8 cellular contexts compared by ENCODE assay signal in genomic region chr3:138923531-138923994, GRCh38. TPM values are rescaled to one million over a fixed set of nuclear protein-coding genes. Genes with fewer than 3 reads are reported as not detected.
A peak's percentile ranks its signal among the peaks of the same experiment; 100 is the strongest.
DNase-seq lines count a peak whose midpoint lies in the region; ATAC-seq, FAIRE-seq and TF ChIP-seq lines count a peak whose summit lies in the region.

No MANE protein-coding gene starts in this region.

- no peaks in the 10 kb centered on the region for H3K9me3 Mint-ChIP-seq in activated T-helper 17 cell treated with anti-CD3 and anti-CD28 coated beads, Interleukin-2, amount 50 U/mL, for 72 hours

- in situ Hi-C loops in transverse colon (cut with MboI; ENCODE audit: low pct_ligation_motif_present in 1 of 4, low pct_unique_long_range_greater_than_20kb in 1 of 4, low sequenced_read_pairs in 3 of 4), result loop anchor here in 2 of 4 donors (10.0 kb wide), 2 partner anchors 329 to 509 kb away; partner anchors contain the start of gene CEP70 (in 1 of the 2)

- H4K20me1 ChIP-seq in Loucy (ENCODE audit: insufficient read depth, low read length, poor library complexity, severe bottlenecking), result no peaks in the 10 kb centered on the region

- DNase-seq in EL (peak; percentile 83), GOT3 (lab: John Stamatoyannopoulos, UW) (peak; percentile 64), RWPE2 (ENCODE audit: low spot score) (no peak), foreskin keratinocyte (peak in 1 of 2 donors; percentile 71), pancreas (peak; percentile 75 to 92 (median 87)), transverse colon (peak; percentile 89)

- no peaks in the 10 kb centered on the region for H3F3A ChIP-seq in Loucy (ENCODE audit: low read depth)

- no peak for FAIRE-seq in pancreas (lab: Jason Lieb, UNC)

- no peaks in the 10 kb centered on the region for H3K9me2 ChIP-seq in Loucy (replicated peaks; ENCODE audit: low read depth, low read length)

- H3K36me3 Mint-ChIP-seq in activated T-helper 17 cell treated with anti-CD3 and anti-CD28 coated beads, Interleukin-2, amount 50 U/mL, for 72 hours (ENCODE audit: low read depth), result no peaks in the 10 kb centered on the region

- peaks cover 10% of the 10 kb centered on the region for H3K27me3 Mint-ChIP-seq in activated T-helper 17 cell treated with anti-CD3 and anti-CD28 coated beads, Interleukin-2, amount 50 U/mL, for 72 hours

- no peak overlapping the region for H3K4me3 Mint-ChIP-seq in activated T-helper 17 cell treated with anti-CD3 and anti-CD28 coated beads, Interleukin-2, amount 50 U/mL, for 72 hours

- H3K4me3 ChIP-seq in Loucy (ENCODE audit: low read length, poor library complexity, severe bottlenecking) (no peak overlapping the region), RWPE2 (ENCODE audit: severe bottlenecking) (no peak overlapping the region), pancreas (no peak overlapping the region), transverse colon (no peak overlapping the region)

- H3K27ac ChIP-seq in RWPE2 (ENCODE audit: poor library complexity, severe bottlenecking) (no peak overlapping the region), foreskin keratinocyte (no peak overlapping the region), pancreas (no peak overlapping the region), transverse colon (no peak overlapping the region)

- ATAC-seq in RWPE2 (ENCODE audit: low read depth) (peak; percentile 60), foreskin keratinocyte (peak; percentile 72), pancreas (peak; percentile 90 to 98 (median 94))
- ATAC-seq in activated T-helper 17 cell treated with anti-CD3 and anti-CD28 coated beads, Interleukin-2, amount 50 U/mL, for 72 hours (replicated peaks), result peak; percentile 86

- H3K36me3 ChIP-seq in Loucy (ENCODE audit: insufficient read depth, low read length), result no peaks in the 10 kb centered on the region
- H3K36me3 ChIP-seq in RWPE2 (ENCODE audit: low read depth), result no peaks in the 10 kb centered on the region
- no peaks in the 10 kb centered on the region for H3K36me3 ChIP-seq in pancreas
- H3K36me3 ChIP-seq in transverse colon, result no peaks in the 10 kb centered on the region

- H3K27me3 ChIP-seq in Loucy (ENCODE audit: insufficient read depth, low read length, poor library complexity, severe bottlenecking) (no peaks in the 10 kb centered on the region), RWPE2 (ENCODE audit: insufficient read depth, poor library complexity, severe bottlenecking) (no peaks in the 10 kb centered on the region), foreskin keratinocyte (no peaks in the 10 kb centered on the region), pancreas (no peaks in the 10 kb centered on the region), transverse colon (no peaks in the 10 kb centered on the region)

- no peaks in the 10 kb centered on the region for H3K4me1 Mint-ChIP-seq in activated T-helper 17 cell treated with anti-CD3 and anti-CD28 coated beads, Interleukin-2, amount 50 U/mL, for 72 hours

- intact Hi-C loops in pancreas (cut with DNase I) (loop anchor here in 2 of 3 donors (5.0 to 10.0 kb wide), 4 partner anchors 349 to 509 kb away; no protein-coding TSS in a partner anchor), transverse colon (cut with DNase I; ENCODE audit: low total_unique reads) (loop anchor here (5.0 kb wide), 1 partner anchor 221 kb away; no protein-coding TSS in a partner anchor)

- no peak overlapping the region for H3K4me2 ChIP-seq in Loucy (ENCODE audit: low read depth, low read length, poor library complexity, severe bottlenecking)

- TF ChIP-seq POLR2A in transverse colon (IDR thresholded peaks at IDR 0.05), result no peak

- H3K9ac ChIP-seq in Loucy (ENCODE audit: low read depth, low read length, poor library complexity, severe bottlenecking), result no peak overlapping the region

- no peaks in the 10 kb centered on the region for H3K79me2 ChIP-seq in Loucy (ENCODE audit: insufficient read depth, low read length)

- TF ChIP-seq EP300 in transverse colon (IDR thresholded peaks at IDR 0.05; ENCODE audit: low read depth), result no peak

- no peaks in the 10 kb centered on the region for H3K9me3 ChIP-seq in Loucy (ENCODE audit: insufficient read depth, low read depth, low read length)
- no peaks in the 10 kb centered on the region for H3K9me3 ChIP-seq in RWPE2 (ENCODE audit: severe bottlenecking)
- H3K9me3 ChIP-seq in pancreas, result no peaks in the 10 kb centered on the region
- H3K9me3 ChIP-seq in transverse colon, result no peaks in the 10 kb centered on the region

- WGBS in pancreas, 2 donors, result 10 to 13% methylated on average over 6 of the region's 6 CpGs
- WGBS in transverse colon (ENCODE audit: low coverage in 1 of 2), 2 donors, result 14 to 37% methylated on average over 3 to 6 of the region's 6 CpGs

- peak overlapping the region; percentile 80 for H2AFZ ChIP-seq in Loucy (ENCODE audit: low read length)

- no peaks in the 10 kb centered on the region for H3K4me1 ChIP-seq in Loucy (ENCODE audit: insufficient read depth, low read length, poor library complexity, severe bottlenecking)
- H3K4me1 ChIP-seq in RWPE2 (ENCODE audit: insufficient read depth, poor library complexity, severe bottlenecking), result peaks cover 11% of the 10 kb centered on the region
- no peaks in the 10 kb centered on the region for H3K4me1 ChIP-seq in foreskin keratinocyte
- no peaks in the 10 kb centered on the region for H3K4me1 ChIP-seq in pancreas
- H3K4me1 ChIP-seq in transverse colon, result peaks cover 0 to 3% (median 0%) of the 10 kb centered on the region in 4 donors

- H3K27ac Mint-ChIP-seq in activated T-helper 17 cell treated with anti-CD3 and anti-CD28 coated beads, Interleukin-2, amount 50 U/mL, for 72 hours, result no peak overlapping the region

- TF ChIP-seq CTCF in Loucy (conservative IDR thresholded peaks at IDR 0.05; ENCODE audit: low read length) (peak; percentile 93), RWPE2 (IDR thresholded peaks at IDR 0.05; ENCODE audit: poor library complexity, severe bottlenecking) (peak; percentile 87), foreskin keratinocyte (conservative IDR thresholded peaks at IDR 0.05) (peak; percentile 90), pancreas (IDR thresholded peaks at IDR 0.05) (peak; percentile 83 to 95 (median 94)), transverse colon (IDR thresholded peaks at IDR 0.05) (peak; percentile 81 to 94 (median 89))

RNA-seq across cellular contexts. Expression of gene FOXL2, which starts 23.4 kb away (rescaled TPM):
- not detected for total RNA-seq in activated T-helper 17 cell treated with anti-CD3 and anti-CD28 coated beads, Interleukin-2, amount 50 U/mL, for 72 hours
- total RNA-seq in foreskin keratinocyte (0.42 and 0.88 TPM in 2 replicates), pancreas (under 1 TPM; 0.04 to 0.28 (median 0.11) TPM), transverse colon (not detected)
- polyA plus RNA-seq in foreskin keratinocyte (0.60 and 0.78 TPM in 2 replicates), pancreas (under 1 TPM; 0.02 to 0.04 TPM)

RNA-seq across cellular contexts. Expression of gene FOXL2NB, which starts 23.5 kb away (rescaled TPM):
- total RNA-seq in activated T-helper 17 cell treated with anti-CD3 and anti-CD28 coated beads, Interleukin-2, amount 50 U/mL, for 72 hours, result not detected
- total RNA-seq in foreskin keratinocyte (0.25 and 0.92 TPM in 2 replicates), pancreas (under 1 TPM in 2 of 6 donors, not detected in 4; 0.09 to 0.22 TPM), transverse colon (not detected)
- polyA plus RNA-seq in foreskin keratinocyte (0.04 and 0.12 TPM in 2 replicates), pancreas (not detected)
